In genomic region chr6:31729979-31730630, GRCh38 we compare ENCODE assay signal across 8 cellular contexts. TPM values are rescaled to one million over a fixed set of nuclear protein-coding genes. Genes with fewer than 3 reads are reported as not detected.
DNase-seq lines count a peak whose midpoint lies in the region; ATAC-seq, FAIRE-seq and TF ChIP-seq lines count a peak whose summit lies in the region.

No MANE protein-coding gene starts in this region.

- H3K4me3 ChIP-seq in fibroblast of the aortic adventitia (ENCODE audit: low read depth, low read length) (peak overlapping the region; percentile 93), stomach smooth muscle (ENCODE audit: low read length in 2 of 2) (peak overlapping the region; percentile 93)

- H3K4me1 ChIP-seq in stomach smooth muscle (ENCODE audit: control insufficient read depth, insufficient read depth, low read length) = peaks cover 38% of the 10 kb centered on the region

- peak; percentile 42 for ATAC-seq in HG03280 (IDR thresholded peaks at IDR 0.05; ENCODE audit: unreplicated experiment)
- ATAC-seq in natural killer cell = peak; percentile 42 to 67 (median 63)

- H3K9me3 ChIP-seq in stomach smooth muscle (ENCODE audit: control insufficient read depth in 2 of 2, low read length in 2 of 2) = no peaks in the 10 kb centered on the region

- no peaks in the 10 kb centered on the region for H3K9me3 Mint-ChIP-seq in natural killer cell

- peaks cover 31 to 37% of the 10 kb centered on the region in 2 donors for H3K36me3 ChIP-seq in stomach smooth muscle (ENCODE audit: control insufficient read depth in 2 of 2, insufficient read depth in 2 of 2, low read length in 2 of 2)

- CTCF ChIA-PET in GM10248 (lab: Yijun Ruan, JAX) = interaction anchor here (0.7 to 7.2 kb wide), 26 partner anchors 9 to 138 kb away, joined by 3 to 64 read pairs (median 6); partner anchors contain the start of genes ABHD16A, C6orf47, CLIC1 and LSM2

- intact Hi-C loops in natural killer cell (cut with micrococcal nuclease) = loop anchor here (1.0 to 10.0 kb wide), 3 partner anchors 39 to 185 kb away; partner anchors contain the start of genes ATP6V1G2, DDX39B and NFKBIL1

- H3K27me3 ChIP-seq in stomach smooth muscle (ENCODE audit: control insufficient read depth in 1 of 2, insufficient read depth in 2 of 2, low read length in 2 of 2) = no peaks in the 10 kb centered on the region

- H3K27ac Mint-ChIP-seq in natural killer cell = peak overlapping the region; percentile 90 to 91

- peak overlapping the region; percentile 87 to 90 for H3K9ac ChIP-seq in stomach smooth muscle (ENCODE audit: low read length in 2 of 2)

- peak; percentile 83 for DNase-seq in GM10248 (ENCODE audit: extremely low spot score)
- DNase-seq in RCC 7860 (ENCODE audit: low spot score) = peak; percentile 55
- DNase-seq in activated gamma-delta T cell treated with Interleukin-2 at 50 U/mL for 16 hours = peak; percentile 62
- peak; percentile 92 for DNase-seq in fibroblast of the aortic adventitia (ENCODE audit: low read depth)
- peak; percentile 75 for DNase-seq in natural killer cell
- no peak for DNase-seq in middle frontal gyrus (ENCODE audit: extremely low spot score, low spot score)

- POLR2A ChIA-PET in GM10248 (lab: Yijun Ruan, JAX) = interaction anchor here (0.5 to 1.1 kb wide), 3 partner anchors 9 to 97 kb away, joined by 4 to 6 read pairs (median 6); partner anchors contain the start of genes HSPA1A, HSPA1B and HSPA1L

- peak overlapping the region; percentile 97 for H3K4me3 Mint-ChIP-seq in natural killer cell

- peak overlapping the region; percentile 93 for H3K27ac ChIP-seq in stomach smooth muscle (ENCODE audit: low read length)

- peaks cover 56 to 77% of the 10 kb centered on the region in 2 donors for H3K4me1 Mint-ChIP-seq in natural killer cell

- H3K36me3 Mint-ChIP-seq in natural killer cell = peaks cover 16% of the 10 kb centered on the region

- FAIRE-seq in RCC 7860 (lab: Jason Lieb, UNC) = no peak

- TF ChIP-seq CTCF in GM10248 (IDR thresholded peaks at IDR 0.05; ENCODE audit: control extremely low read depth, extremely low read depth, low read depth, missing control alignments) (no peak), fibroblast of the aortic adventitia (IDR thresholded peaks at IDR 0.05; ENCODE audit: insufficient read depth, low read length) (no peak), natural killer cell (IDR thresholded peaks at IDR 0.05) (no peak)

- no peaks in the 10 kb centered on the region for H3K27me3 Mint-ChIP-seq in natural killer cell (ENCODE audit: low read depth in 2 of 2)

RNA-seq across cellular contexts. Expression of gene DDAH2, which starts 1.0 kb away (rescaled TPM):
- total RNA-seq in fibroblast of the aortic adventitia (ENCODE audit: low replicate concordance) (70.5 and 223 TPM in 2 replicates), natural killer cell (10 to 100 TPM; 22.3 to 36.1 (median 24.6) TPM)

RNA-seq across cellular contexts. Expression of gene CLIC1, which starts 6.2 kb away (rescaled TPM):
- total RNA-seq in fibroblast of the aortic adventitia (ENCODE audit: low replicate concordance) = 174 and 576 TPM in 2 replicates
- 100 to 1,000 TPM; 348 to 363 (median 355) TPM for total RNA-seq in natural killer cell

RNA-seq across cellular contexts. Expression of gene MPIG6B, which starts 6.9 kb away (rescaled TPM):
- total RNA-seq in fibroblast of the aortic adventitia (ENCODE audit: low replicate concordance) (not detected in 2 replicates), natural killer cell (10 to 100 TPM in 2 of 3 donors, 1 to 10 TPM in 1; 9.4 to 19.0 (median 12.8) TPM)

RNA-seq across cellular contexts. Expression of gene LY6G6C, which starts 8.6 kb away (rescaled TPM):
- total RNA-seq in fibroblast of the aortic adventitia (ENCODE audit: low replicate concordance) (not detected in 2 replicates), natural killer cell (not detected)

RNA-seq across cellular contexts. Expression of gene MSH5, which starts 9.7 kb away (rescaled TPM):
- total RNA-seq in fibroblast of the aortic adventitia (ENCODE audit: low replicate concordance) = 3.1 and 23.0 TPM in 2 replicates
- total RNA-seq in natural killer cell = 10 to 100 TPM; 28.2 to 44.6 (median 43.7) TPM

Comparison
In these comparisons a context has a peak if more than half of its experiments do, and no peak if none do; other contexts are left out.
1. RNA of gene MPIG6B, which starts 6.9 kb away (total RNA-seq): 9.4 to 19.0 TPM in natural killer cell; not detected in fibroblast of the aortic adventitia; every median in the first group is over 10 times any median in the second.